ENCODE assay signal across 15 cellular contexts in the genomic region with DNA sequence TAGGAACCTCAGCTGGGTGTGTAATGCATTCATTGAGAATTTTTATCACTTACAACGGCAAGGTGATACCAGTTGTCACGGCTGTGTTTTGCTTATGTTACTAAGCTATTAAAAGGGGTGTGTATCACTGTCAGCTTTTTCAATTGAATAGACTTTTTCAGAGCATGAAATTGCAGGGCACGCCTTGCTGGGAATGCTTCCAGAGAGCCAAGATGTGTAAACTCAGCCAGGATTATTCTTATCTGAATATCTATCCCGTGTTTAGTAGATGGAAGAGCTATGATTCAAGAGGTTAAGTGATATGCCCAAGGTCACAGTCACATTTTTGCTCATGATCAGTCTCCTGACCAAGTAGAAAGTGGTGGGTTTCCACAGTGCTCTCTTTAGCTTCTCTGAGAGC. TPM values are rescaled to one million over a fixed set of nuclear protein-coding genes. Genes with fewer than 3 reads are reported as not detected.
DNase-seq lines count a peak whose midpoint lies in the region; ATAC-seq and TF ChIP-seq lines count a peak whose summit lies in the region.
"Had no signal": no experiment of that assay in that cellular context is flagged by ENCODE, and none has a peak within 500 bp of the region (broad histone marks: within the 10 kb centered on the region; RNA-seq: fewer than 3 reads in every experiment).

No MANE protein-coding gene starts in this region.

- DNase-seq in GM03348 (ENCODE audit: low spot score) (peak; percentile 41), NCI-H2029 treated with DMSO at 0.1 percent for 48 hours (lab: John Stamatoyannopoulos, UW) (peak; percentile 19), astrocyte of the hippocampus (ENCODE audit: low read depth, low spot score) (peak; percentile 50), mesothelial cell of epicardium (ENCODE audit: low spot score in 2 of 2, unreplicated experiment in 2 of 2) (no peak), NOMO-1 (lab: John Stamatoyannopoulos, UW; ENCODE audit: unreplicated experiment in 2 of 2) (no peak), mesendoderm (no peak)
- DNase-seq in activated T-cell treated with anti-CD3 and anti-CD28 coated beads, Interleukin-2, amount 50 U/mL, for 1 hour: no peak
- DNase-seq: activated CD4-positive, alpha-beta T cell treated with anti-CD3 and anti-CD28 coated beads, Interleukin-2, amount 50 U/mL, for 48 hours; activated naive CD4-positive, alpha-beta T cell treated with anti-CD3 and anti-CD28 coated beads for 36 hours; stimulated activated CD4-positive, alpha-beta T cell treated with anti-CD3 and anti-CD28 coated beads, Interleukin-2, amount 100 ng/mL, for 24 hours; stimulated activated naive CD4-positive, alpha-beta T cell had no signal

- H3K18ac ChIP-seq in mesendoderm (ENCODE audit: low read length): no peak overlapping the region

- H3K4me1 ChIP-seq in mesendoderm (ENCODE audit: control insufficient read depth, low read depth, low read length): no peaks in the 10 kb centered on the region

- H3K4me3 Mint-ChIP-seq in mesothelial cell of epicardium: no peak overlapping the region
- H3K4me3 Mint-ChIP-seq: activated naive CD4-positive, alpha-beta T cell treated with anti-CD3 and anti-CD28 coated beads for 36 hours; T-helper 1 cell treated with Interleukin-12 subunit alpha and Interleukin-12 subunit beta and Interleukin-4 antibody, amounts not matched to agents 30 μg/mL and 1 μg/mL, for 36 hours had no signal

- peak overlapping the region; percentile 11 for H3K27ac Mint-ChIP-seq in mesothelial cell of epicardium
- H3K27ac Mint-ChIP-seq: activated naive CD4-positive, alpha-beta T cell treated with anti-CD3 and anti-CD28 coated beads for 36 hours; T-helper 1 cell treated with Interleukin-12 subunit alpha and Interleukin-12 subunit beta and Interleukin-4 antibody, amounts not matched to agents 30 μg/mL and 1 μg/mL, for 36 hours had no signal

- H3K27me3 ChIP-seq in mesendoderm (ENCODE audit: insufficient read depth, low read length, poor library complexity): no peaks in the 10 kb centered on the region

- H2AK5ac ChIP-seq in mesendoderm (ENCODE audit: low read length): no peak overlapping the region

- H3K27me3 Mint-ChIP-seq in mesothelial cell of epicardium (ENCODE audit: low read depth): peaks cover 19% of the 10 kb centered on the region

- WGBS in mesendoderm (ENCODE audit: extremely low coverage, insufficient coverage, low lambda C conversion rate): no CpG with 5 or more reads among the region's 4 CpGs

- no peak overlapping the region for H3K27ac ChIP-seq in mesendoderm (ENCODE audit: low read depth, low read length)

- H3K23ac ChIP-seq in mesendoderm (ENCODE audit: low read length): no peak overlapping the region

- no peaks in the 10 kb centered on the region for H3K79me2 ChIP-seq in mesendoderm (ENCODE audit: control insufficient read depth, insufficient read depth, low read length)

- H3K36me3 ChIP-seq in mesendoderm (ENCODE audit: control insufficient read depth, insufficient read depth, low read length): no peaks in the 10 kb centered on the region

- H3K4ac ChIP-seq in mesendoderm (ENCODE audit: low read depth, low read length): no peak overlapping the region

- H2BK15ac ChIP-seq in mesendoderm (replicated peaks; ENCODE audit: low read depth): no peak overlapping the region

- no peak overlapping the region for H3K56ac ChIP-seq in mesendoderm (ENCODE audit: low read length)

- peaks cover 4% of the 10 kb centered on the region for H3K9me3 Mint-ChIP-seq in mesothelial cell of epicardium
- H3K9me3 Mint-ChIP-seq: activated naive CD4-positive, alpha-beta T cell treated with anti-CD3 and anti-CD28 coated beads for 36 hours; T-helper 1 cell treated with Interleukin-12 subunit alpha and Interleukin-12 subunit beta and Interleukin-4 antibody, amounts not matched to agents 30 μg/mL and 1 μg/mL, for 36 hours had no signal

- no peak overlapping the region for H3K4me3 ChIP-seq in mesendoderm (ENCODE audit: low read length)

- H4K5ac ChIP-seq in mesendoderm (ENCODE audit: low read length): no peak overlapping the region

- H3K36me3 Mint-ChIP-seq in mesothelial cell of epicardium: no peaks in the 10 kb centered on the region

- no peak overlapping the region for H2BK5ac ChIP-seq in mesendoderm (ENCODE audit: low read length)

- peaks cover 28% of the 10 kb centered on the region for H3K4me1 Mint-ChIP-seq in mesothelial cell of epicardium

- H3K79me1 ChIP-seq in mesendoderm (ENCODE audit: low read length): no peaks in the 10 kb centered on the region

- H4K8ac ChIP-seq in mesendoderm (ENCODE audit: low read depth, low read length): no peak overlapping the region

- no peak for TF ChIP-seq CTCF in mesothelial cell of epicardium (IDR thresholded peaks at IDR 0.05; ENCODE audit: unreplicated experiment)

- no peak overlapping the region for H3K9ac ChIP-seq in mesendoderm (ENCODE audit: low read length)

- no peak overlapping the region for H2BK120ac ChIP-seq in mesendoderm (ENCODE audit: low read depth, low read length)

- H3K4me2 ChIP-seq in mesendoderm (ENCODE audit: low read length): no peak overlapping the region

- no peak for ATAC-seq in HG03378 (IDR thresholded peaks at IDR 0.05; ENCODE audit: unreplicated experiment)

RNA-seq across cellular contexts. Expression of a gene that starts 6.6 kb away (rescaled TPM):
- 2.4 to 3.8 TPM (median 3.3 TPM) in 3 replicates for total RNA-seq in mesothelial cell of epicardium
- 0.55 TPM for polyA plus RNA-seq in mesendoderm (2013, experiment 1 of 2)
- 0.55 TPM for polyA plus RNA-seq in mesendoderm (2013, experiment 2 of 2)
- total RNA-seq: activated naive CD4-positive, alpha-beta T cell treated with anti-CD3 and anti-CD28 coated beads for 36 hours; glomerular endothelial cell; LHCN-M2 had no signal

Comparison
In these comparisons a context has a peak if more than half of its experiments do, and no peak if none do; other contexts are left out.
1. DNase-seq: peak in GM03348 (single experiment), NCI-H2029 treated with DMSO at 0.1 percent for 48 hours (single experiment) and astrocyte of the hippocampus (single experiment); none in mesothelial cell of epicardium (0 of 2), NOMO-1 (0 of 2), activated T-cell treated with anti-CD3 and anti-CD28 coated beads, Interleukin-2, amount 50 U/mL, for 1 hour (single experiment) and mesendoderm (single experiment).